ENCODE assay signal across 7 cellular contexts in the genomic region with DNA sequence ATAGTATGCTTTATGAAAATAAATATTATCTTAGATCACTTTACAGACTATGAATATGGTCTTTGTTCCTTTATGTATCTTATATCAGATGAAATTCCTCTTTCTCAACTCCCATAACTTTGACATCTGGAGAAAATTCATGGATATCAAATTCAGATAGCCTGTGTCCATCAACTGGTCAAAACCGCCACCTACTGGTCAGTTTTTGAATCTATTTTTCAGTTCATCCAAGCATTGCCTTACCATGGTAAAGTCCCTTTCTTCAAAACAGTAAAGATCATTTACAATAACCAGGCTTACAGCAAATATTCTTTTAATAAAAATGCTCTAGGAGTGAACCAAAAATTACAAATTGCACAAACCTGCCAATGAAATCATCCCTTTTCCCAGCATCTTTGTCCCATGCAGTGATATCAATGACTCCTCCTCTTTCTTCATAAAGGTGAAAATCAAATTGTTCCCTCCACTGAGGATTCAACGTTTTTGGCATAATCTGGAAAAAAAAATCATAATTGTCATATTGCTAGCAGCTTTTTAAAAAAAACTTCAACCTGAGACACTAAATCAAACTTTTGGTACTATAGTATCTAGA.
DNase-seq lines count a peak whose midpoint lies in the region; ATAC-seq and TF ChIP-seq lines count a peak whose summit lies in the region.

No MANE protein-coding gene starts in this region.

- H4K20me1 ChIP-seq in neural progenitor cell (ENCODE audit: low read depth): no peaks in the 10 kb centered on the region

- TF ChIP-seq CTCF in neural progenitor cell (IDR thresholded peaks at IDR 0.05): peak; percentile 81

- no peaks in the 10 kb centered on the region for H3K79me2 ChIP-seq in neural progenitor cell (ENCODE audit: low read depth)

- no peak overlapping the region for H2AFZ ChIP-seq in neural progenitor cell (replicated peaks)

- H3F3A ChIP-seq in neural progenitor cell (ENCODE audit: low read depth): no peaks in the 10 kb centered on the region

- H3K4me2 ChIP-seq in neural progenitor cell: no peak overlapping the region

- no peaks in the 10 kb centered on the region for H3K27me3 Mint-ChIP-seq in neural progenitor cell (ENCODE audit: insufficient read depth, low read depth)

- DNase-seq in DMS53 treated with DMSO at 0.1 percent for 48 hours (lab: John Stamatoyannopoulos, UW; ENCODE audit: unreplicated experiment) (peak; percentile 14), NCI-H69 (lab: John Stamatoyannopoulos, UW) (peak; percentile 80), dermis microvascular lymphatic vessel endothelial cell (ENCODE audit: low read depth in 2 of 2) (peak; percentile 31 to 50), neural progenitor cell (ENCODE audit: low spot score) (peak; percentile 50)
- DNase-seq in activated CD4-positive, CD25-positive, alpha-beta regulatory T cell treated with anti-CD3 and anti-CD28 coated beads, Interleukin-2, amount 50 U/mL, for 72 hours: no peak

- ATAC-seq in GM21529 (IDR thresholded peaks at IDR 0.05; ENCODE audit: unreplicated experiment): peak; percentile 70
- ATAC-seq in HG02870 (IDR thresholded peaks at IDR 0.05; ENCODE audit: unreplicated experiment): no peak

- H3K27ac ChIP-seq in neural progenitor cell: no peak overlapping the region

- H3K4me3 ChIP-seq in neural progenitor cell: no peak overlapping the region

- H3K9ac ChIP-seq in neural progenitor cell: no peak overlapping the region

- H3K4me1 ChIP-seq in neural progenitor cell: no peaks in the 10 kb centered on the region

- H3K9me3 Mint-ChIP-seq in neural progenitor cell: no peaks in the 10 kb centered on the region

- no peaks in the 10 kb centered on the region for H3K36me3 ChIP-seq in neural progenitor cell

- H3K9me3 ChIP-seq in neural progenitor cell (ENCODE audit: low read depth): no peaks in the 10 kb centered on the region

- H3K4me1 Mint-ChIP-seq in neural progenitor cell: no peaks in the 10 kb centered on the region

- no peaks in the 10 kb centered on the region for H3K27me3 ChIP-seq in neural progenitor cell

- H3K4me3 Mint-ChIP-seq in neural progenitor cell: no peak overlapping the region

- H3K27ac Mint-ChIP-seq in neural progenitor cell: no peak overlapping the region

- H3K36me3 Mint-ChIP-seq in neural progenitor cell: no peaks in the 10 kb centered on the region
